ENCODE assay signal across 19 cellular contexts in genomic region chr1:229380514-229381160, GRCh38. TPM values are rescaled to one million over a fixed set of nuclear protein-coding genes. Genes with fewer than 3 reads are reported as not detected.
DNase-seq lines count a peak whose midpoint lies in the region; ATAC-seq, FAIRE-seq and TF ChIP-seq lines count a peak whose summit lies in the region.
"Had no signal": no experiment of that assay in that cellular context is flagged by ENCODE, and none has a peak within 500 bp of the region (broad histone marks: within the 10 kb centered on the region; RNA-seq: fewer than 3 reads in every experiment).

No MANE protein-coding gene starts in this region.

- TF ChIP-seq POLR2A in GM12878 (IDR thresholded peaks at IDR 0.05; ENCODE audit: low read depth, low read length): no peak

- no peak overlapping the region for H3K4me3 ChIP-seq in GM12878
- H3K4me3 ChIP-seq: upper lobe of left lung had no signal

- peaks cover 3 to 7% of the 10 kb centered on the region in 2 experiments; a peak in 3 of 4 replicates for H3K27me3 ChIP-seq in GM12878 (replicated peaks in 1 of 2; ENCODE audit: control insufficient read depth in 2 of 2, insufficient read depth in 2 of 2, low read length in 1 of 2)
- H3K27me3 ChIP-seq: upper lobe of left lung had no signal

- H3K9ac ChIP-seq in GM12878 (ENCODE audit: control insufficient read depth, insufficient read depth, low read length): no peak overlapping the region
- H3K9ac ChIP-seq: parathyroid adenoma had no signal

- H3K4me1 Mint-ChIP-seq in activated naive CD8-positive, alpha-beta T cell treated with anti-CD3 and anti-CD28 coated beads, Interleukin-2, amount 50 U/mL, for 24 hours: no peaks in the 10 kb centered on the region
- H3K4me1 Mint-ChIP-seq: activated naive CD4-positive, alpha-beta T cell treated with anti-CD3 and anti-CD28 coated beads, Interleukin-2, amount 10 ng/mL, durations not matched to agents 7 days and 5 days had no signal

- no peak overlapping the region for H2AFZ ChIP-seq in GM12878 (ENCODE audit: control insufficient read depth, low read depth, low read length)
- H2AFZ ChIP-seq: parathyroid adenoma had no signal

- peak; percentile 33 for DNase-seq in COLO668 (lab: John Stamatoyannopoulos, UW; ENCODE audit: unreplicated experiment)
- peak; percentile 39 for DNase-seq in NCI-H146 treated with DMSO at 0.1 percent for 48 hours (lab: John Stamatoyannopoulos, UW; ENCODE audit: unreplicated experiment)
- DNase-seq in GM12878 (ENCODE audit: low read depth, low spot score): no peak
- DNase-seq in COLO829 (ENCODE audit: low spot score): no peak
- DNase-seq in activated naive CD8-positive, alpha-beta T cell treated with anti-CD3 and anti-CD28 coated beads, Interleukin-2, amount 50 U/mL, for 24 hours: no peak
- DNase-seq in left cardiac atrium: no peak
- DNase-seq: activated CD8-positive, alpha-beta memory T cell treated with anti-CD3 and anti-CD28 coated beads, Interleukin-2, amount 10 ng/mL, durations not matched to agents 7 days and 5 days; activated naive CD4-positive, alpha-beta T cell treated with anti-CD3 and anti-CD28 coated beads, Interleukin-2, amount 10 ng/mL, durations not matched to agents 7 days and 5 days; AML-193; DMS79 treated with DMSO at 0.1 percent for 48 hours; HFFc6; hippocampal formation; NCI-H446 treated with DMSO at 0.1 percent for 48 hours; stimulated activated naive CD4-positive, alpha-beta T cell treated with Interleukin-2 at 50 U/mL for 16 hours had no signal

- intact Hi-C loops in GM12878 (cut with micrococcal nuclease; ENCODE audit: unreplicated experiment) (no loop called here), left cardiac atrium (cut with DNase I) (no loop called here)

- H3K36me3 ChIP-seq in GM12878 (ENCODE audit: control insufficient read depth in 2 of 2, insufficient read depth in 2 of 2, low read length in 1 of 2): no peaks in the 10 kb centered on the region
- H3K36me3 ChIP-seq: upper lobe of left lung had no signal

- no peak for TF ChIP-seq CTCF in GM12878 (IDR thresholded peaks at IDR 0.05 in 2 of 3, conservative IDR thresholded peaks at IDR 0.05 in 1 of 3; ENCODE audit: control insufficient read depth in 2 of 3, extremely low read depth in 1 of 3, insufficient read depth in 1 of 3, low read depth in 3 of 3, low read length in 3 of 3)

- RAD21 ChIA-PET in GM12878 (lab: Charles Lee; ENCODE audit: unreplicated experiment): no interaction called here

- H3K27me3 Mint-ChIP-seq in activated naive CD8-positive, alpha-beta T cell treated with anti-CD3 and anti-CD28 coated beads, Interleukin-2, amount 50 U/mL, for 24 hours: peaks cover 9% of the 10 kb centered on the region

- no peak for TF ChIP-seq RAD21 in GM12878 (IDR thresholded peaks at IDR 0.05; ENCODE audit: insufficient read depth, low read depth, low read length)

- no peaks in the 10 kb centered on the region for H3K9me3 ChIP-seq in GM12878 (replicated peaks; ENCODE audit: control insufficient read depth, insufficient read depth, low read length)
- H3K9me3 ChIP-seq: upper lobe of left lung had no signal

- ATAC-seq in GM19025 (IDR thresholded peaks at IDR 0.05; ENCODE audit: low read depth, unreplicated experiment) (peak; percentile 57), GM12878 (peak; percentile 77), left cardiac atrium (no peak), GM21367 (IDR thresholded peaks at IDR 0.05; ENCODE audit: unreplicated experiment) (no peak)
- ATAC-seq in activated naive CD8-positive, alpha-beta T cell treated with anti-CD3 and anti-CD28 coated beads, Interleukin-2, amount 50 U/mL, for 24 hours: no peak
- ATAC-seq: activated CD8-positive, alpha-beta memory T cell treated with anti-CD3 and anti-CD28 coated beads, Interleukin-2, amount 10 ng/mL, durations not matched to agents 7 days and 5 days had no signal

- CTCF ChIA-PET in GM12878 (lab: Yijun Ruan, JAX): no interaction called here

- BruUV-seq in GM12878 (replicated peaks; lab: Mats Ljungman, UMichigan): no TSS peak

- no peak overlapping the region for H3K4me3 Mint-ChIP-seq in activated naive CD8-positive, alpha-beta T cell treated with anti-CD3 and anti-CD28 coated beads, Interleukin-2, amount 50 U/mL, for 24 hours
- H3K4me3 Mint-ChIP-seq: activated CD8-positive, alpha-beta memory T cell treated with anti-CD3 and anti-CD28 coated beads, Interleukin-2, amount 10 ng/mL, durations not matched to agents 7 days and 5 days; activated naive CD4-positive, alpha-beta T cell treated with anti-CD3 and anti-CD28 coated beads, Interleukin-2, amount 10 ng/mL, durations not matched to agents 7 days and 5 days; HFFc6 had no signal

- no peak for TF ChIP-seq EP300 in GM12878 (IDR thresholded peaks at IDR 0.05; ENCODE audit: borderline replicate concordance in 1 of 2, control insufficient read depth in 1 of 2, low read depth in 2 of 2, low read length in 2 of 2)

- no peak overlapping the region for H3K27ac ChIP-seq in GM12878 (ENCODE audit: control insufficient read depth, insufficient read depth)
- H3K27ac ChIP-seq: parathyroid adenoma, upper lobe of left lung had no signal

- no peak overlapping the region for H3K4me2 ChIP-seq in GM12878 (ENCODE audit: control insufficient read depth, insufficient read depth)

- no peaks in the 10 kb centered on the region for H3K79me2 ChIP-seq in GM12878 (ENCODE audit: control insufficient read depth, insufficient read depth, low read length)
- H3K79me2 ChIP-seq: parathyroid adenoma had no signal

- no peak overlapping the region for H3K27ac Mint-ChIP-seq in activated naive CD8-positive, alpha-beta T cell treated with anti-CD3 and anti-CD28 coated beads, Interleukin-2, amount 50 U/mL, for 24 hours
- H3K27ac Mint-ChIP-seq: activated CD8-positive, alpha-beta memory T cell treated with anti-CD3 and anti-CD28 coated beads, Interleukin-2, amount 10 ng/mL, durations not matched to agents 7 days and 5 days; activated naive CD4-positive, alpha-beta T cell treated with anti-CD3 and anti-CD28 coated beads, Interleukin-2, amount 10 ng/mL, durations not matched to agents 7 days and 5 days; HFFc6 had no signal

- in situ Hi-C loops in GM12878 (cut with MboI): no loop called here

- SMC1A ChIA-PET in GM12878 (lab: Charles Lee; ENCODE audit: uncharacterized antibody, unreplicated experiment): no interaction called here

- FAIRE-seq in GM12878 (lab: Jason Lieb, UNC): no peak

- POLR2A ChIA-PET in GM12878 (lab: Charles Lee): interaction anchor here (0.5 kb wide), 1 partner anchor 25 kb away, joined by 3 read pairs; no protein-coding TSS in a partner anchor

- H3K9me3 Mint-ChIP-seq in activated naive CD8-positive, alpha-beta T cell treated with anti-CD3 and anti-CD28 coated beads, Interleukin-2, amount 50 U/mL, for 24 hours: no peaks in the 10 kb centered on the region
- H3K9me3 Mint-ChIP-seq: activated naive CD4-positive, alpha-beta T cell treated with anti-CD3 and anti-CD28 coated beads, Interleukin-2, amount 10 ng/mL, durations not matched to agents 7 days and 5 days; HFFc6 had no signal

- H3K4me1 ChIP-seq in GM12878 (ENCODE audit: control insufficient read depth, insufficient read depth, low read length): no peaks in the 10 kb centered on the region
- H3K4me1 ChIP-seq: parathyroid adenoma, upper lobe of left lung had no signal

- no peaks in the 10 kb centered on the region for H3K36me3 Mint-ChIP-seq in activated naive CD8-positive, alpha-beta T cell treated with anti-CD3 and anti-CD28 coated beads, Interleukin-2, amount 50 U/mL, for 24 hours (ENCODE audit: low read depth)
- H3K36me3 Mint-ChIP-seq: activated CD8-positive, alpha-beta memory T cell treated with anti-CD3 and anti-CD28 coated beads, Interleukin-2, amount 10 ng/mL, durations not matched to agents 7 days and 5 days; activated naive CD4-positive, alpha-beta T cell treated with anti-CD3 and anti-CD28 coated beads, Interleukin-2, amount 10 ng/mL, durations not matched to agents 7 days and 5 days had no signal

- H4K20me1 ChIP-seq in GM12878 (ENCODE audit: control insufficient read depth, insufficient read depth): no peaks in the 10 kb centered on the region

- WGBS in GM12878 (ENCODE audit: insufficient coverage, insufficient replicate concordance, low lambda C conversion rate, missing lambda C conversion rate): 35% methylated on average over 14 of the region's 14 CpGs

RNA-seq across cellular contexts. Expression of gene CCSAP, which starts 37.8 kb away (rescaled TPM):
- 4.1 and 4.4 TPM in 2 replicates for total RNA-seq in GM12878 (2013; cell fraction: nucleolus; rRNA removed)
- 2.6 and 3.3 TPM in 2 replicates for total RNA-seq in GM12878 (2014; rRNA removed)
- 3.3 and 3.4 TPM in 2 replicates for total RNA-seq in GM12878 (2014; rRNA removed; fragmentation: Illumina TruSeq; extraction: Trizol)
- total RNA-seq in GM12878 (2021): 2.8 and 3.0 TPM in 2 replicates
- 0.89 TPM for polyA plus RNA-seq in GM12878 (2011; ENCODE audit: low read depth)
- polyA plus RNA-seq in GM12878 (2011; rRNA removed): 3.2 and 5.5 TPM in 2 replicates
- polyA plus RNA-seq in GM12878 (2011; cell fraction: cytosol; rRNA removed): 0.95 and 1.9 TPM in 2 replicates
- 1.7 and 2.6 TPM in 2 replicates for polyA plus RNA-seq in GM12878 (2011; cell fraction: nucleus; rRNA removed)
- 1.8 and 2.5 TPM in 2 replicates for polyA plus RNA-seq in GM12878 (2012)
- 2.9 and 3.5 TPM in 2 replicates for polyA plus RNA-seq in GM12878 (2014; fragmentation: Illumina TruSeq; extraction: Trizol)
- polyA plus RNA-seq in GM12878 (2014; fragmentation: Nextera tagmentation; extraction: Ambion mirVana): 1 to 10 TPM in 1 of 2 experiments, under 1 TPM in 1; 0.75 to 1.4 TPM
- 1.2 and 1.8 TPM in 2 replicates for polyA plus RNA-seq in GM12878 (2014; rRNA removed)
- 1 to 10 TPM; 2.8 to 2.9 TPM for polyA plus RNA-seq in GM12878 (2016; fragmentation: Nextera tagmentation; extraction: Ambion mirVana)
- polyA minus RNA-seq in GM12878 (2011; rRNA and poly(A)+ RNA removed): 2.3 and 2.4 TPM in 2 replicates
- 1.5 and 2.1 TPM in 2 replicates for polyA minus RNA-seq in GM12878 (2011; cell fraction: cytosol; rRNA and poly(A)+ RNA removed)
- 0.77 and 1.5 TPM in 2 replicates for polyA minus RNA-seq in GM12878 (2011; cell fraction: nucleus; rRNA and poly(A)+ RNA removed)
- total RNA-seq in left cardiac atrium: 1 to 10 TPM; 2.6 to 3.7 TPM

RNA-seq across cellular contexts. Expression of gene ACTA1, which starts 53.3 kb away (rescaled TPM):
- total RNA-seq in GM12878 (2013; cell fraction: nucleolus; rRNA removed): not detected in 2 replicates
- total RNA-seq in GM12878 (2014; rRNA removed) (not detected in 2 replicates), GM12878 (2014; rRNA removed; fragmentation: Illumina TruSeq; extraction: Trizol) (not detected in 2 replicates), GM12878 (2021) (not detected in 2 replicates), left cardiac atrium (1,000 to 10,000 TPM in 1 of 2 donors, 100 to 1,000 TPM in 1; 508 to 1,063 TPM)
- not detected for polyA plus RNA-seq in GM12878 (2011; ENCODE audit: low read depth)
- polyA plus RNA-seq in GM12878 (2011; rRNA removed) (0.05 TPM in 1 of 2 replicates, not detected in the other), GM12878 (2014; fragmentation: Illumina TruSeq; extraction: Trizol) (not detected in 2 replicates), GM12878 (2014; fragmentation: Nextera tagmentation; extraction: Ambion mirVana) (not detected), GM12878 (2014; rRNA removed) (0.35 TPM in 1 of 2 replicates, not detected in the other), GM12878 (2016; fragmentation: Nextera tagmentation; extraction: Ambion mirVana) (under 1 TPM in 1 of 2 experiments, not detected in 1; 0.12 TPM)
- polyA plus RNA-seq in GM12878 (2011; cell fraction: cytosol; rRNA removed): 0.10 and 0.12 TPM in 2 replicates
- 0.36 and 0.80 TPM in 2 replicates for polyA plus RNA-seq in GM12878 (2011; cell fraction: nucleus; rRNA removed)
- not detected in 2 replicates for polyA plus RNA-seq in GM12878 (2012)
- polyA minus RNA-seq in GM12878 (2011; rRNA and poly(A)+ RNA removed): 0.15 TPM in 1 of 2 replicates, not detected in the other
- not detected in 2 replicates for polyA minus RNA-seq in GM12878 (2011; cell fraction: cytosol; rRNA and poly(A)+ RNA removed)
- polyA minus RNA-seq in GM12878 (2011; cell fraction: nucleus; rRNA and poly(A)+ RNA removed): not detected in 2 replicates
- total RNA-seq: activated CD8-positive, alpha-beta memory T cell treated with anti-CD3 and anti-CD28 coated beads, Interleukin-2, amount 10 ng/mL, durations not matched to agents 7 days and 5 days; HFFc6; RPMI7951 had no signal

Comparison
In these comparisons a context has a peak if more than half of its experiments do, and no peak if none do; other contexts are left out.
1. DNase-seq: peak in COLO668 (single experiment) and NCI-H146 treated with DMSO at 0.1 percent for 48 hours (single experiment); none in GM12878 (single experiment), COLO829 (single experiment), activated naive CD8-positive, alpha-beta T cell treated with anti-CD3 and anti-CD28 coated beads, Interleukin-2, amount 50 U/mL, for 24 hours (single experiment) and left cardiac atrium (single experiment).
2. ATAC-seq: peak in GM19025 (single experiment) and GM12878 (single experiment); none in activated naive CD8-positive, alpha-beta T cell treated with anti-CD3 and anti-CD28 coated beads, Interleukin-2, amount 50 U/mL, for 24 hours (single experiment), left cardiac atrium (0 of 2) and GM21367 (single experiment).
3. RNA of gene ACTA1, which starts 53.3 kb away (total RNA-seq): 508 to 1,063 TPM in left cardiac atrium; not detected in GM12878; every median in the first group is over 100 times any median in the second.